8 cellular contexts compared by ENCODE assay signal in the genomic region with DNA sequence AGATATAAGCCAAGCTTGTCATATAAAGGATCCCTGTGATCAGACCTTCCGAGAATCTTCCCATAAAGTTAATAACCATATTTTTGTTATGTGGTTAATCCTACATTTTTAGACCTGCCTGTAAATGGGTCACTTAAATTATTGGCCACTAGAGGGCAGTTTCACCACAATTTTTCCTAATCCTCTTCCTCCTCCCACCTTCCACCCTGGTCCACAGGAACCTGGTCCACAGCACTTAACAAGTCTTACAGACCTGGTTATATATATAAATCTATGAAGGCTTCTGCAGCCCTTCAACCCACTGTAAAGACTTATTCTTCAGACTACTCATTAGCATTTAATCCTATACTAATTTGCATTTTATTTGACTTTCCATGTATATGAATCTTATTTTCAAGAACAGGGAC. TPM values are rescaled to one million over a fixed set of nuclear protein-coding genes. Genes with fewer than 3 reads are reported as not detected.
A peak's percentile ranks its signal among the peaks of the same experiment; 100 is the strongest.
DNase-seq lines count a peak whose midpoint lies in the region; ATAC-seq and TF ChIP-seq lines count a peak whose summit lies in the region.

No MANE protein-coding gene starts in this region.

- 59 to 67% methylated on average over 1 of the region's 1 CpG for WGBS in gastroesophageal sphincter (ENCODE audit: low coverage in 1 of 2), 2 donors

- ATAC-seq in gastroesophageal sphincter (no peak), GM21737 (IDR thresholded peaks at IDR 0.05; ENCODE audit: unreplicated experiment) (no peak)

- H3K4me3 ChIP-seq in GM12864 (ENCODE audit: low read depth, low read length) (no peak overlapping the region), gastroesophageal sphincter (no peak overlapping the region), retinal pigment epithelial cell (ENCODE audit: low read length) (no peak overlapping the region)

- H3K27me3 ChIP-seq in gastroesophageal sphincter = no peaks in the 10 kb centered on the region

- TF ChIP-seq EP300 in gastroesophageal sphincter (IDR thresholded peaks at IDR 0.05) = no peak

- TF ChIP-seq POLR2A in gastroesophageal sphincter (IDR thresholded peaks at IDR 0.05) = no peak

- no peaks in the 10 kb centered on the region for H3K9me3 ChIP-seq in gastroesophageal sphincter

- H3K36me3 ChIP-seq in gastroesophageal sphincter = peaks cover 0 to 34% of the 10 kb centered on the region in 2 donors

- DNase-seq in AG09319 (ENCODE audit: extremely low read depth, low read depth) = no peak
- DNase-seq in GM12864 (ENCODE audit: low read depth) = no peak
- DNase-seq in NAMALWA (ENCODE audit: low spot score) = peak; percentile 72
- DNase-seq in T follicular helper cell (ENCODE audit: low read depth) = peak; percentile 4
- no peak for DNase-seq in retinal pigment epithelial cell (ENCODE audit: low read depth)
- DNase-seq in activated CD8-positive, alpha-beta memory T cell treated with anti-CD3 and anti-CD28 coated beads, Interleukin-2, amount 50 U/mL, for 48 hours = no peak

- H3K27ac ChIP-seq in gastroesophageal sphincter = no peak overlapping the region

- TF ChIP-seq CTCF in AG09319 (IDR thresholded peaks at IDR 0.05; ENCODE audit: low read depth, low read length) (peak; percentile 64), GM12864 (IDR thresholded peaks at IDR 0.05; ENCODE audit: low read depth, low read length, missing control alignments) (peak; percentile 64), gastroesophageal sphincter (IDR thresholded peaks at IDR 0.05) (peak; percentile 52 to 68 (median 62)), retinal pigment epithelial cell (conservative IDR thresholded peaks at IDR 0.05; ENCODE audit: low read depth, low read length) (peak; percentile 65)

- no peaks in the 10 kb centered on the region for H3K4me1 ChIP-seq in gastroesophageal sphincter

RNA-seq across cellular contexts. Expression of a gene that starts 28.3 kb away (rescaled TPM):
- total RNA-seq in gastroesophageal sphincter = 10 to 100 TPM; 23.0 to 41.6 (median 30.6) TPM

RNA-seq across cellular contexts. Expression of a gene that starts 58.3 kb away (rescaled TPM):
- 1 to 10 TPM; 3.8 to 7.8 (median 5.6) TPM for total RNA-seq in gastroesophageal sphincter

Comparison
In these comparisons a context has a peak if more than half of its experiments do, and no peak if none do; other contexts are left out.
1. DNase-seq: peak in NAMALWA (single experiment) and T follicular helper cell (single experiment); none in AG09319 (single experiment), GM12864 (single experiment), retinal pigment epithelial cell (single experiment) and activated CD8-positive, alpha-beta memory T cell treated with anti-CD3 and anti-CD28 coated beads, Interleukin-2, amount 50 U/mL, for 48 hours (single experiment).
2. Peak in every context shown above with its lines, with median percentiles within 50 percentile points of each other: CTCF ChIP-seq.